In genomic region chr22:42519544-42520237, GRCh38 we compare ENCODE assay signal across 1 cellular context.
TF ChIP-seq lines count a peak whose summit lies in the region.

A gene with protein sequence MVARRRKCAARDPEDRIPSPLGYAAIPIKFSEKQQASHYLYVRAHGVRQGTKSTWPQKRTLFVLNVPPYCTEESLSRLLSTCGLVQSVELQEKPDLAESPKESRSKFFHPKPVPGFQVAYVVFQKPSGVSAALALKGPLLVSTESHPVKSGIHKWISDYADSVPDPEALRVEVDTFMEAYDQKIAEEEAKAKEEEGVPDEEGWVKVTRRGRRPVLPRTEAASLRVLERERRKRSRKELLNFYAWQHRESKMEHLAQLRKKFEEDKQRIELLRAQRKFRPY (minus strand): TSS chr22:42519796. CDS start chr22:42519786, 10 bp downstream.

TF ChIP-seq in K562, 482 proteins besides CTCF, POLR2A, EP300 and RAD21 (continued from another document and continues in another):
- TF ChIP-seq, protein P1, sequence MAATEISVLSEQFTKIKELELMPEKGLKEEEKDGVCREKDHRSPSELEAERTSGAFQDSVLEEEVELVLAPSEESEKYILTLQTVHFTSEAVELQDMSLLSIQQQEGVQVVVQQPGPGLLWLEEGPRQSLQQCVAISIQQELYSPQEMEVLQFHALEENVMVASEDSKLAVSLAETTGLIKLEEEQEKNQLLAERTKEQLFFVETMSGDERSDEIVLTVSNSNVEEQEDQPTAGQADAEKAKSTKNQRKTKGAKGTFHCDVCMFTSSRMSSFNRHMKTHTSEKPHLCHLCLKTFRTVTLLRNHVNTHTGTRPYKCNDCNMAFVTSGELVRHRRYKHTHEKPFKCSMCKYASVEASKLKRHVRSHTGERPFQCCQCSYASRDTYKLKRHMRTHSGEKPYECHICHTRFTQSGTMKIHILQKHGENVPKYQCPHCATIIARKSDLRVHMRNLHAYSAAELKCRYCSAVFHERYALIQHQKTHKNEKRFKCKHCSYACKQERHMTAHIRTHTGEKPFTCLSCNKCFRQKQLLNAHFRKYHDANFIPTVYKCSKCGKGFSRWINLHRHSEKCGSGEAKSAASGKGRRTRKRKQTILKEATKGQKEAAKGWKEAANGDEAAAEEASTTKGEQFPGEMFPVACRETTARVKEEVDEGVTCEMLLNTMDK (IDR thresholded peaks at IDR 0.05; ENCODE audit: borderline replicate concordance, insufficient read depth, low read depth, low read length, poor library complexity, severe bottlenecking): peak; percentile 79
- TF ChIP-seq FOXK2 (conservative IDR thresholded peaks at IDR 0.05 in 1 of 2, IDR thresholded peaks at IDR 0.05 in 1 of 2; ENCODE audit: low read depth in 2 of 2): no peak
- TF ChIP-seq ETV5 (CRISPR knock-in tag; IDR thresholded peaks at IDR 0.05; ENCODE audit: low read depth): no peak
- no peak for TF ChIP-seq NUFIP1 (IDR thresholded peaks at IDR 0.05; ENCODE audit: partially characterized antibody)
- TF ChIP-seq CREM (IDR thresholded peaks at IDR 0.05; ENCODE audit: low read depth): peak; percentile 75
- TF ChIP-seq ZNF518B (CRISPR knock-in tag; IDR thresholded peaks at IDR 0.05): no peak
- TF ChIP-seq, protein P2, sequence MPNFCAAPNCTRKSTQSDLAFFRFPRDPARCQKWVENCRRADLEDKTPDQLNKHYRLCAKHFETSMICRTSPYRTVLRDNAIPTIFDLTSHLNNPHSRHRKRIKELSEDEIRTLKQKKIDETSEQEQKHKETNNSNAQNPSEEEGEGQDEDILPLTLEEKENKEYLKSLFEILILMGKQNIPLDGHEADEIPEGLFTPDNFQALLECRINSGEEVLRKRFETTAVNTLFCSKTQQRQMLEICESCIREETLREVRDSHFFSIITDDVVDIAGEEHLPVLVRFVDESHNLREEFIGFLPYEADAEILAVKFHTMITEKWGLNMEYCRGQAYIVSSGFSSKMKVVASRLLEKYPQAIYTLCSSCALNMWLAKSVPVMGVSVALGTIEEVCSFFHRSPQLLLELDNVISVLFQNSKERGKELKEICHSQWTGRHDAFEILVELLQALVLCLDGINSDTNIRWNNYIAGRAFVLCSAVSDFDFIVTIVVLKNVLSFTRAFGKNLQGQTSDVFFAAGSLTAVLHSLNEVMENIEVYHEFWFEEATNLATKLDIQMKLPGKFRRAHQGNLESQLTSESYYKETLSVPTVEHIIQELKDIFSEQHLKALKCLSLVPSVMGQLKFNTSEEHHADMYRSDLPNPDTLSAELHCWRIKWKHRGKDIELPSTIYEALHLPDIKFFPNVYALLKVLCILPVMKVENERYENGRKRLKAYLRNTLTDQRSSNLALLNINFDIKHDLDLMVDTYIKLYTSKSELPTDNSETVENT (CRISPR knock-in tag; IDR thresholded peaks at IDR 0.05): no peak
- no peak for TF ChIP-seq TGIF2 (CRISPR knock-in tag; IDR thresholded peaks at IDR 0.05)
- TF ChIP-seq RBFOX2 (IDR thresholded peaks at IDR 0.05; ENCODE audit: low read depth, low read length): peak; percentile 80
- no peak for TF ChIP-seq NFE2 (IDR thresholded peaks at IDR 0.05; ENCODE audit: low read depth)
- peak; percentile 14; the same call in 1 of the 2 replicates for TF ChIP-seq EGR1 (conservative IDR thresholded peaks at IDR 0.05)
- TF ChIP-seq, protein P3, sequence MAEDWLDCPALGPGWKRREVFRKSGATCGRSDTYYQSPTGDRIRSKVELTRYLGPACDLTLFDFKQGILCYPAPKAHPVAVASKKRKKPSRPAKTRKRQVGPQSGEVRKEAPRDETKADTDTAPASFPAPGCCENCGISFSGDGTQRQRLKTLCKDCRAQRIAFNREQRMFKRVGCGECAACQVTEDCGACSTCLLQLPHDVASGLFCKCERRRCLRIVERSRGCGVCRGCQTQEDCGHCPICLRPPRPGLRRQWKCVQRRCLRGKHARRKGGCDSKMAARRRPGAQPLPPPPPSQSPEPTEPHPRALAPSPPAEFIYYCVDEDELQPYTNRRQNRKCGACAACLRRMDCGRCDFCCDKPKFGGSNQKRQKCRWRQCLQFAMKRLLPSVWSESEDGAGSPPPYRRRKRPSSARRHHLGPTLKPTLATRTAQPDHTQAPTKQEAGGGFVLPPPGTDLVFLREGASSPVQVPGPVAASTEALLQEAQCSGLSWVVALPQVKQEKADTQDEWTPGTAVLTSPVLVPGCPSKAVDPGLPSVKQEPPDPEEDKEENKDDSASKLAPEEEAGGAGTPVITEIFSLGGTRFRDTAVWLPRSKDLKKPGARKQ (CRISPR knock-in tag; IDR thresholded peaks at IDR 0.05): no peak
- no peak for TF ChIP-seq CAMTA2 (CRISPR knock-in tag; conservative IDR thresholded peaks at IDR 0.05)
- TF ChIP-seq GTF2F1 (IDR thresholded peaks at IDR 0.05; ENCODE audit: low read depth, low read length): no peak
- no peak for TF ChIP-seq ATF2 (CRISPR knock-in tag; IDR thresholded peaks at IDR 0.05)
- TF ChIP-seq TCF7 (IDR thresholded peaks at IDR 0.05; ENCODE audit: borderline replicate concordance): no peak
- no peak for TF ChIP-seq SMARCE1 (IDR thresholded peaks at IDR 0.05)
- TF ChIP-seq, protein P4, sequence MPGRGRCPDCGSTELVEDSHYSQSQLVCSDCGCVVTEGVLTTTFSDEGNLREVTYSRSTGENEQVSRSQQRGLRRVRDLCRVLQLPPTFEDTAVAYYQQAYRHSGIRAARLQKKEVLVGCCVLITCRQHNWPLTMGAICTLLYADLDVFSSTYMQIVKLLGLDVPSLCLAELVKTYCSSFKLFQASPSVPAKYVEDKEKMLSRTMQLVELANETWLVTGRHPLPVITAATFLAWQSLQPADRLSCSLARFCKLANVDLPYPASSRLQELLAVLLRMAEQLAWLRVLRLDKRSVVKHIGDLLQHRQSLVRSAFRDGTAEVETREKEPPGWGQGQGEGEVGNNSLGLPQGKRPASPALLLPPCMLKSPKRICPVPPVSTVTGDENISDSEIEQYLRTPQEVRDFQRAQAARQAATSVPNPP (IDR thresholded peaks at IDR 0.05; ENCODE audit: borderline replicate concordance, insufficient read depth, insufficient read length): no peak
- TF ChIP-seq CBFA2T2 (conservative IDR thresholded peaks at IDR 0.05): no peak
- no peak for TF ChIP-seq NFATC3 (IDR thresholded peaks at IDR 0.05)
- TF ChIP-seq TFE3 (CRISPR knock-in tag; IDR thresholded peaks at IDR 0.05): no peak
- TF ChIP-seq ZNF780A (CRISPR knock-in tag; IDR thresholded peaks at IDR 0.05): no peak
- TF ChIP-seq, protein P5, sequence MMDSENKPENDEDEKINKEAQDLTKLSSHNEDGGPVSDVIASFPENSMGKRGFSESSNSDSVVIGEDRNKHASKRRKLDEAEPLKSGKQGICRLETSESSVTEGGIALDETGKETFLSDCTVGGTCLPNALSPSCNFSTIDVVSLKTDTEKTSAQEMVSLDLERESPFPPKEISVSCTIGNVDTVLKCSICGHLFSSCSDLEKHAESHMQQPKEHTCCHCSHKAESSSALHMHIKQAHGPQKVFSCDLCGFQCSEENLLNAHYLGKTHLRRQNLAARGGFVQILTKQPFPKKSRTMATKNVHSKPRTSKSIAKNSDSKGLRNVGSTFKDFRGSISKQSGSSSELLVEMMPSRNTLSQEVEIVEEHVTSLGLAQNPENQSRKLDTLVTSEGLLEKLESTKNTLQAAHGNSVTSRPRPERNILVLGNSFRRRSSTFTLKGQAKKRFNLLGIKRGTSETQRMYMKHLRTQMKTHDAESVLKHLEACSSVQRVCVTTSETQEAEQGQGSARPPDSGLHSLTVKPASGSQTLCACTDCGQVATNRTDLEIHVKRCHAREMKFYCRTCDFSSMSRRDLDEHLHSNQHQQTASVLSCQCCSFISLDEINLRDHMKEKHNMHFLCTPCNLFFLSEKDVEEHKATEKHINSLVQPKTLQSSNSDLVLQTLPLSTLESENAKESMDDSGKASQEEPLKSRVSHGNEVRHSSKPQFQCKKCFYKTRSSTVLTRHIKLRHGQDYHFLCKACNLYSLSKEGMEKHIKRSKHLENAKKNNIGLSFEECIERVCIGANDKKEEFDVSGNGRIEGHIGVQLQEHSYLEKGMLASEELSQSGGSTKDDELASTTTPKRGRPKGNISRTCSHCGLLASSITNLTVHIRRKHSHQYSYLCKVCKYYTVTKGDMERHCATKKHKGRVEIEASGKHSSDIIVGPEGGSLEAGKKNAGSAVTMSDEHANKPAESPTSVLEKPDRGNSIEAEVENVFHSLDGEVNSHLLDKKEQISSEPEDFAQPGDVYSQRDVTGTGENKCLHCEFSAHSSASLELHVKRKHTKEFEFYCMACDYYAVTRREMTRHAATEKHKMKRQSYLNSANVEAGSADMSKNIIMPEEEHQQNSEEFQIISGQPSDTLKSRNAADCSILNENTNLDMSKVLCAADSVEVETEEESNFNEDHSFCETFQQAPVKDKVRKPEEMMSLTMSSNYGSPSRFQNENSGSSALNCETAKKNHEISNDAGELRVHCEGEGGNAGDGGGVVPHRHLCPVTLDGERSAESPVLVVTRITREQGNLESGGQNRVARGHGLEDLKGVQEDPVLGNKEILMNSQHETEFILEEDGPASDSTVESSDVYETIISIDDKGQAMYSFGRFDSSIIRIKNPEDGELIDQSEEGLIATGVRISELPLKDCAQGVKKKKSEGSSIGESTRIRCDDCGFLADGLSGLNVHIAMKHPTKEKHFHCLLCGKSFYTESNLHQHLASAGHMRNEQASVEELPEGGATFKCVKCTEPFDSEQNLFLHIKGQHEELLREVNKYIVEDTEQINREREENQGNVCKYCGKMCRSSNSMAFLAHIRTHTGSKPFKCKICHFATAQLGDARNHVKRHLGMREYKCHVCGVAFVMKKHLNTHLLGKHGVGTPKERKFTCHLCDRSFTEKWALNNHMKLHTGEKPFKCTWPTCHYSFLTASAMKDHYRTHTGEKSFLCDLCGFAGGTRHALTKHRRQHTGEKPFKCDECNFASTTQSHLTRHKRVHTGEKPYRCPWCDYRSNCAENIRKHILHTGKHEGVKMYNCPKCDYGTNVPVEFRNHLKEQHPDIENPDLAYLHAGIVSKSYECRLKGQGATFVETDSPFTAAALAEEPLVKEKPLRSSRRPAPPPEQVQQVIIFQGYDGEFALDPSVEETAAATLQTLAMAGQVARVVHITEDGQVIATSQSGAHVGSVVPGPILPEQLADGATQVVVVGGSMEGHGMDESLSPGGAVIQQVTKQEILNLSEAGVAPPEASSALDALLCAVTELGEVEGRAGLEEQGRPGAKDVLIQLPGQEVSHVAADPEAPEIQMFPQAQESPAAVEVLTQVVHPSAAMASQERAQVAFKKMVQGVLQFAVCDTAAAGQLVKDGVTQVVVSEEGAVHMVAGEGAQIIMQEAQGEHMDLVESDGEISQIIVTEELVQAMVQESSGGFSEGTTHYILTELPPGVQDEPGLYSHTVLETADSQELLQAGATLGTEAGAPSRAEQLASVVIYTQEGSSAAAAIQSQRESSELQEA (IDR thresholded peaks at IDR 0.05; ENCODE audit: low read depth): no peak
- no peak for TF ChIP-seq CBX8 (IDR thresholded peaks at IDR 0.05; ENCODE audit: borderline replicate concordance, extremely low read depth, low read depth, low read length, poor library complexity, severe bottlenecking)
- no peak for TF ChIP-seq ZNF398 (CRISPR knock-in tag; IDR thresholded peaks at IDR 0.05)
